Comparison of ENCODE assay signal across 19 cellular contexts in the genomic region with DNA sequence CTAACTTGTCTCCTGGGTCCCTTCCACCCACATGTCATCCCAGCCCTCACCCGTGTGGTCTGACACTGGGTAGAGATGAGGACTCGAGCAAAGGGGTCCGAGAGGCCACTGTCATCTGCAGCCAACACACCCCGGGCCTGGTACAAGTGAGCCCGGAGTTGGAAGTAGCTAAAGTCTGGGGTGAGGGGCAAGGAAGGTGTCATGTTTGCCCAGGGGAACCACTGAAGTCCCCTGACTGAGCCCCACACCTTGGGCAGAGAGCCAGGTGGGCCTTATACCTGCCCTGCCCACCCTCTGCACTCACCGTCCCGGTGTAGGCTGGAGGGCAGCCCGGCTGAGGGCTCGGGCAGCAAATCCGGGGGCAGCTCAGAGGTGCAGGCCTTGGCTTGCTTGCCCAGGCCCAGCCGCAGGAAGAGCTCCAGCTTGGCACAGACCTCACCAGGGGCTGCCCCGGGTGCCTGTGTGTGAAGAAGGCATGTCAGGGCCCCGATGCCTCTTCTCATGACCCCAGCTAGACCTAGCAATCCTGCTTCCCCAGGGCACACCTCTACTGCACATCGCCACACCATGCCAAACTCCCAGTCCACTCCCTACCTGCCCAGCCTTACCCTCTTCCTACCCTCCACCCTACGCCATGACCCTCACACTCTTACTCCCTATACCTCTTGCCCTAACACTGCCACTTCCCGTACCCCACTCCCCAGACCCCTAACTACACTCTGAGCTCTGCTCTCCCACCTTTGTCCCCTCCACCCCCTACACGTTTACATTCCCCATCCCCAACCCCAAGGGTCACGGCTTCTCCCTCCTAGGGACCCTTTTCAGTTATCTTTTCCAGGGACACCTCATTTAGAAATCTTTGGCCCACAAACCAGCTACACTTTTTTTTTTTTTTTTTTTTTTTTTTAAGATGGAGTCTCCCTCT. TPM values are rescaled to one million over a fixed set of nuclear protein-coding genes. Genes with fewer than 3 reads are reported as not detected.
"Had no signal": no experiment of that assay in that cellular context is flagged by ENCODE, and none has a peak within 500 bp of the region (broad histone marks: within the 10 kb centered on the region; RNA-seq: fewer than 3 reads in every experiment).

No MANE protein-coding gene starts in this region.

- H3K4me1 Mint-ChIP-seq: activated naive CD8-positive, alpha-beta T cell treated with anti-CD3 and anti-CD28 coated beads, Interleukin-2, amount 50 U/mL, for 24 hours; memory B cell; naive thymus-derived CD8-positive, alpha-beta T cell had no signal

- H3K4me3 Mint-ChIP-seq: activated naive CD8-positive, alpha-beta T cell treated with anti-CD3 and anti-CD28 coated beads, Interleukin-2, amount 50 U/mL, for 24 hours; activated T-helper 1 cell treated with anti-CD3 and anti-CD28 coated beads, Interleukin-12 subunit alpha, Interleukin-12 subunit beta, Interleukin-2, Interleukin-4 antibody, amounts not matched to agents 30 ng/mL and 10 ng/mL and 1 ng/mL, durations not matched to agents 14 hours and 24 hours and 36 hours; memory B cell; naive thymus-derived CD8-positive, alpha-beta T cell had no signal

- H3K4me3 ChIP-seq: dorsolateral prefrontal cortex, gastroesophageal sphincter, heart right ventricle, thoracic aorta had no signal

- H3K27ac Mint-ChIP-seq: activated naive CD8-positive, alpha-beta T cell treated with anti-CD3 and anti-CD28 coated beads, Interleukin-2, amount 50 U/mL, for 24 hours; activated T-helper 1 cell treated with anti-CD3 and anti-CD28 coated beads, Interleukin-12 subunit alpha, Interleukin-12 subunit beta, Interleukin-2, Interleukin-4 antibody, amounts not matched to agents 30 ng/mL and 10 ng/mL and 1 ng/mL, durations not matched to agents 14 hours and 24 hours and 36 hours; memory B cell had no signal

- H3K9me3 ChIP-seq: neutrophil, thoracic aorta had no signal

- H3K9me3 Mint-ChIP-seq: activated naive CD8-positive, alpha-beta T cell treated with anti-CD3 and anti-CD28 coated beads, Interleukin-2, amount 50 U/mL, for 24 hours; activated T-helper 1 cell treated with anti-CD3 and anti-CD28 coated beads, Interleukin-12 subunit alpha, Interleukin-12 subunit beta, Interleukin-2, Interleukin-4 antibody, amounts not matched to agents 30 ng/mL and 10 ng/mL and 1 ng/mL, durations not matched to agents 14 hours and 24 hours and 36 hours had no signal

- H3K27ac ChIP-seq: dorsolateral prefrontal cortex, gastroesophageal sphincter, heart right ventricle, neutrophil, thoracic aorta had no signal

- H3K27me3 ChIP-seq: dorsolateral prefrontal cortex, gastroesophageal sphincter, heart right ventricle, neutrophil had no signal

- DNase-seq: activated CD4-positive, alpha-beta T cell treated with anti-CD3 and anti-CD28 coated beads, Interleukin-2, amount 50 U/mL, for 1 hour; activated CD4-positive, CD25-positive, alpha-beta regulatory T cell; activated CD8-positive, alpha-beta memory T cell treated with anti-CD3 and anti-CD28 coated beads for 24 hours; activated naive CD4-positive, alpha-beta T cell; activated naive CD8-positive, alpha-beta T cell treated with anti-CD3 and anti-CD28 coated beads, Interleukin-2, amount 50 U/mL, for 24 hours; dorsolateral prefrontal cortex; heart right ventricle; naive thymus-derived CD8-positive, alpha-beta T cell; retina; small intestine had no signal

- ATAC-seq: gastroesophageal sphincter; left lobe of liver; naive thymus-derived CD8-positive, alpha-beta T cell had no signal

- H3K36me3 Mint-ChIP-seq: memory B cell; naive thymus-derived CD8-positive, alpha-beta T cell had no signal

- H3K27me3 Mint-ChIP-seq: activated naive CD8-positive, alpha-beta T cell treated with anti-CD3 and anti-CD28 coated beads, Interleukin-2, amount 50 U/mL, for 24 hours had no signal

- H3K36me3 ChIP-seq: gastroesophageal sphincter, heart right ventricle, neutrophil, thoracic aorta had no signal

- H3K4me1 ChIP-seq: gastroesophageal sphincter, heart right ventricle had no signal

RNA-seq across cellular contexts. Expression of a gene that starts 54.4 kb away (rescaled TPM):
- total RNA-seq: activated T-helper 1 cell treated with anti-CD3 and anti-CD28 coated beads, Interleukin-12 subunit alpha, Interleukin-12 subunit beta, Interleukin-2, Interleukin-4 antibody, amounts not matched to agents 30 ng/mL and 10 ng/mL and 1 ng/mL, durations not matched to agents 14 hours and 24 hours and 36 hours; astrocyte; dorsolateral prefrontal cortex; gastroesophageal sphincter; heart right ventricle; left lobe of liver; mucosa of gallbladder; naive thymus-derived CD8-positive, alpha-beta T cell; T-helper 2 cell treated with Interferon-gamma antibody and Interleukin-4, amounts not matched to agents 100 ng/mL and 5 ng/mL, for 36 hours; thoracic aorta had no signal
- polyA plus RNA-seq: heart right ventricle; naive thymus-derived CD8-positive, alpha-beta T cell; small intestine had no signal
